In the genomic region with DNA sequence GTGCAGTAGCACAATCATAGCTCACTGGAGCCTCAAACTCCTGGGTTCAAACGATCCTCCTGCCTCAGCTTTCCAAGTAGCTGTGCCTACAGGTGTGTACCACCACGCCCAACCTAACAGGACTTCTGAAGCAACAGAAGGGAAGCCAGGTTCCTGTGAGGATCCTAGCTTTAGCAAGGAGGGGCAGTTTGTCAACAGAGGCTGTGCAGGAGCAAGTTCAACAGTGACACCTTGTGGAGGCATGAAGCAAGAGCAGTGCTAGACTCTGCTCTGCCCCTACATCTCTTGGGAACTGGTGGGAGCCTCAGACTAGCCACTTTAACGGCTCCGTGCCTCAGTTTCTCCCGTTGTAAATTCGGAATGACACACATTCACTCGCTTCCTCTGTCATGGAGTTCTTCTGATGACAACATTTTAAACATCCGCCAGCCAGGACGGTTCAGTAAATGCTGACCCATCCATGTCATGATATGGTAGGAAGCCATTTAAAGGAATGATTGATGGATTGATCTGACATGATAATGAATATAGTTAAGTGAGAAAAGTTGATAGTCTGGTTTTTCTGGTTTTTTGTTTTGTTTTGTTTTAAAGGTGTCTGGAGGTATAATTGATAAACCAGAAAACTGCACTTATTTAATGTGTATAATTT, we compare ENCODE assay signal across 8 cellular contexts.
DNase-seq lines count a peak whose midpoint lies in the region; ATAC-seq and TF ChIP-seq lines count a peak whose summit lies in the region.

No MANE protein-coding gene starts in this region.

- H3K4me3 ChIP-seq in Karpas-422 (ENCODE audit: low read length) (no peak overlapping the region), kidney epithelial cell (ENCODE audit: low read depth, low read length) (no peak overlapping the region)

- no peak overlapping the region for H3K9ac ChIP-seq in Karpas-422 (ENCODE audit: low read length)

- H3K9me3 ChIP-seq in Karpas-422 (ENCODE audit: low read length), result peaks cover 6% of the 10 kb centered on the region

- no peak overlapping the region for H3K27ac ChIP-seq in Karpas-422 (ENCODE audit: low read length)

- TF ChIP-seq CTCF in kidney epithelial cell (IDR thresholded peaks at IDR 0.05; ENCODE audit: insufficient read depth, low read length, poor library complexity, severe bottlenecking), result peak; percentile 38

- no peak overlapping the region for H3K4me2 ChIP-seq in Karpas-422 (ENCODE audit: low read depth, low read length, poor library complexity, severe bottlenecking)

- ATAC-seq in HG02678 (IDR thresholded peaks at IDR 0.05; ENCODE audit: unreplicated experiment) (no peak), GM19467 (IDR thresholded peaks at IDR 0.05; ENCODE audit: unreplicated experiment) (no peak)

- no peaks in the 10 kb centered on the region for H3K79me2 ChIP-seq in Karpas-422 (ENCODE audit: low read length)

- no peaks in the 10 kb centered on the region for H3K9me2 ChIP-seq in Karpas-422 (replicated peaks; ENCODE audit: insufficient read depth, low read length)

- H3K36me3 ChIP-seq in Karpas-422 (ENCODE audit: insufficient read depth, low read length) (no peaks in the 10 kb centered on the region), kidney epithelial cell (ENCODE audit: control insufficient read depth, insufficient read depth, low read length) (no peaks in the 10 kb centered on the region)

- peak; percentile 26 to 50 for DNase-seq in NCI-H524 (lab: John Stamatoyannopoulos, UW)
- DNase-seq in NCI-H524 treated with DMSO at 0.1 percent for 48 hours (lab: John Stamatoyannopoulos, UW), result no peak
- DNase-seq in Karpas-422, result peak; percentile 84
- DNase-seq in UCSD-AML1 (lab: John Stamatoyannopoulos, UW; ENCODE audit: unreplicated experiment), result peak; percentile 21
- no peak for DNase-seq in kidney epithelial cell (ENCODE audit: low read depth)
- DNase-seq in NCI-H128 (lab: John Stamatoyannopoulos, UW; ENCODE audit: unreplicated experiment), result no peak

- no peak overlapping the region for H2AFZ ChIP-seq in Karpas-422 (ENCODE audit: low read length)

- peaks cover 24% of the 10 kb centered on the region for H3K4me1 ChIP-seq in Karpas-422 (ENCODE audit: low read length)

- no peaks in the 10 kb centered on the region for H4K20me1 ChIP-seq in Karpas-422 (ENCODE audit: insufficient read depth, low read depth, low read length)

- H3K27me3 ChIP-seq in Karpas-422 (ENCODE audit: low read length), result no peaks in the 10 kb centered on the region
- no peaks in the 10 kb centered on the region for H3K27me3 ChIP-seq in kidney epithelial cell (ENCODE audit: control insufficient read depth, insufficient read depth, low read length)

Comparison
In these comparisons a context has a peak if more than half of its experiments do, and no peak if none do; other contexts are left out.
1. DNase-seq: peak in NCI-H524 (2 of 2), Karpas-422 (single experiment) and UCSD-AML1 (single experiment); none in NCI-H524 treated with DMSO at 0.1 percent for 48 hours (single experiment), kidney epithelial cell (single experiment) and NCI-H128 (single experiment).